Comparison of ENCODE assay signal across 1 cellular context in genomic region chr6:100296810-100297544, GRCh38.
TF ChIP-seq lines count a peak whose summit lies in the region.

No MANE protein-coding gene starts in this region.

TF ChIP-seq in SK-N-SH, 30 proteins besides CTCF, POLR2A, EP300 and RAD21 (continued from another document):
- TF ChIP-seq REST (IDR thresholded peaks at IDR 0.05; ENCODE audit: low read depth, low read length) (no peak), RXRA (IDR thresholded peaks at IDR 0.05; ENCODE audit: borderline replicate concordance, low read depth) (peak; percentile 56; the same call in 1 of the 2 replicates), TCF12 (IDR thresholded peaks at IDR 0.05) (peak; percentile 88), FOXM1 (IDR thresholded peaks at IDR 0.05; ENCODE audit: low read depth) (peak; percentile 51; the same call in 1 of the 2 replicates), EZH2phosphoT487 (IDR thresholded peaks at IDR 0.05; ENCODE audit: borderline replicate concordance, low read depth) (no peak), MAX (IDR thresholded peaks at IDR 0.05; ENCODE audit: low read depth) (no peak), FOXJ3 (CRISPR knock-in tag; IDR thresholded peaks at IDR 0.05) (no peak), SIN3A (IDR thresholded peaks at IDR 0.05; ENCODE audit: borderline replicate concordance, low read depth, low read length) (no peak), CHD2 (IDR thresholded peaks at IDR 0.05; ENCODE audit: low read length, partially characterized antibody) (no peak), NRF1 (IDR thresholded peaks at IDR 0.05; ENCODE audit: low read depth, low read length) (no peak), GABPA (IDR thresholded peaks at IDR 0.05; ENCODE audit: low read depth) (no peak), TEAD4 (IDR thresholded peaks at IDR 0.05; ENCODE audit: borderline replicate concordance, insufficient read depth) (peak; percentile 75; the same call in 1 of the 2 replicates), FOSL2 (IDR thresholded peaks at IDR 0.05; ENCODE audit: borderline replicate concordance, low read depth) (peak; percentile 84), USF1 (IDR thresholded peaks at IDR 0.05; ENCODE audit: borderline replicate concordance, low read depth) (no peak), POLR2AphosphoS5 (IDR thresholded peaks at IDR 0.05; ENCODE audit: low read depth, low read length) (peak; percentile 43; the same call in 1 of the 2 replicates)
